Comparison of ENCODE assay signal across 8 cellular contexts in the genomic region with DNA sequence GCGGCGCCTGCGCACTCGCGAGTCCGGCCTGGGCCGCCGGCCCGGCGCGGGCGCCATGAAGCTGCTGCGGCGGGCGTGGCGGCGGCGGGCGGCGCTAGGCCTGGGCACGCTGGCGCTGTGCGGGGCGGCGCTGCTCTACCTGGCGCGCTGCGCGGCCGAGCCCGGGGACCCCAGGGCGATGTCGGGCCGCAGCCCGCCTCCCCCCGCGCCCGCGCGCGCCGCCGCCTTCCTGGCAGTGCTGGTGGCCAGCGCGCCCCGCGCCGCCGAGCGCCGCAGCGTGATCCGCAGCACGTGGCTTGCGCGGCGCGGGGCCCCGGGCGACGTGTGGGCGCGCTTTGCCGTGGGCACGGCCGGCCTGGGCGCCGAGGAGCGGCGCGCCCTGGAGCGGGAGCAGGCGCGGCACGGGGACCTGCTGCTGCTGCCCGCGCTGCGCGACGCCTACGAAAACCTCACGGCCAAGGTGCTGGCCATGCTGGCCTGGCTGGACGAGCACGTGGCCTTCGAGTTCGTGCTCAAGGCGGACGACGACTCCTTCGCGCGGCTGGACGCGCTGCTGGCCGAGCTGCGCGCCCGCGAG. TPM values are rescaled to one million over a fixed set of nuclear protein-coding genes. Genes with fewer than 3 reads are reported as not detected.
A peak's percentile ranks its signal among the peaks of the same experiment; 100 is the strongest.
DNase-seq lines count a peak whose midpoint lies in the region; TF ChIP-seq lines count a peak whose summit lies in the region.

A gene (plus strand): TSS at position 14 of the 577 bp plus-strand sequence. CDS start 42 bp downstream, at position 56.

- H3K79me1 ChIP-seq in neuronal stem cell (ENCODE audit: low read depth, low read length): peaks cover 21% of the 10 kb centered on the region

- H3K18ac ChIP-seq in neuronal stem cell (ENCODE audit: low read length): peak within 1 kb of the TSS; percentile 97

- H3K27me3 ChIP-seq in PC-9 (ENCODE audit: insufficient read depth, low read depth): no peaks in the 10 kb centered on the region
- H3K27me3 ChIP-seq in neuronal stem cell (ENCODE audit: control insufficient read depth in 3 of 3, insufficient read depth in 3 of 3, low read depth in 1 of 3, low read length in 3 of 3): no peaks in the 10 kb centered on the region

- H3K27ac ChIP-seq in PC-9 (peak within 1 kb of the TSS; percentile 32), epithelial cell of prostate (peak within 1 kb of the TSS; percentile 78), neuronal stem cell (replicated peaks; ENCODE audit: low read length) (peak within 1 kb of the TSS; percentile 39)

- no peak for TF ChIP-seq CTCF in PC-9 (conservative IDR thresholded peaks at IDR 0.05)

- H2AFZ ChIP-seq in PC-9 (peak within 1 kb of the TSS; percentile 89), neuronal stem cell (ENCODE audit: low read length) (peak within 1 kb of the TSS; percentile 93)

- H3K4me1 ChIP-seq in PC-9 (replicated peaks; ENCODE audit: insufficient read depth): peaks cover 43% of the 10 kb centered on the region
- peaks cover 10 to 22% of the 10 kb centered on the region in 2 donors for H3K4me1 ChIP-seq in neuronal stem cell (ENCODE audit: control insufficient read depth in 2 of 2, insufficient read depth in 1 of 2, low read depth in 1 of 2, low read length in 2 of 2)

- H3K4me3 ChIP-seq in PC-9 (peak within 1 kb of the TSS; percentile 99), neuronal stem cell (ENCODE audit: low read length in 2 of 2) (peak within 1 kb of the TSS; percentile 61 to 98)

- peak within 1 kb of the TSS; percentile 99 for H3K23ac ChIP-seq in neuronal stem cell (ENCODE audit: low read depth, low read length, poor library complexity)

- peak within 1 kb of the TSS; percentile 100 for H2AK5ac ChIP-seq in neuronal stem cell (ENCODE audit: low read depth, low read length)

- peak within 1 kb of the TSS; percentile 96 for H4K8ac ChIP-seq in neuronal stem cell (ENCODE audit: low read depth, low read length)

- H4K20me1 ChIP-seq in PC-9 (ENCODE audit: insufficient read depth): peaks cover 26% of the 10 kb centered on the region

- peak within 1 kb of the TSS; percentile 99 for H3K4ac ChIP-seq in neuronal stem cell (ENCODE audit: low read length)

- peaks cover 35% of the 10 kb centered on the region; the same call in 1 of the 2 replicates for H3F3A ChIP-seq in PC-9 (ENCODE audit: insufficient read depth, low read depth)

- intact Hi-C loops in PC-9 (cut with micrococcal nuclease; ENCODE audit: unreplicated experiment): loop anchor here (10.0 kb wide), 1 partner anchor 248 kb away; a partner anchor contains a TSS

- H3K9me2 ChIP-seq in PC-9 (ENCODE audit: insufficient read depth): no peaks in the 10 kb centered on the region

- peaks cover 77% of the 10 kb centered on the region for H3K79me2 ChIP-seq in PC-9 (ENCODE audit: low read depth)

- WGBS in neuronal stem cell (ENCODE audit: extremely low coverage in 2 of 2, insufficient read length in 2 of 2, insufficient replicate concordance in 1 of 2), 2 donors: no CpG with 5 or more reads among the region's 99 CpGs

- BruUV-seq in PC-9 (replicated peaks; lab: Mats Ljungman, UMichigan): no TSS peak

- H2BK15ac ChIP-seq in neuronal stem cell (ENCODE audit: low read length): peak within 1 kb of the TSS; percentile 89

- CTCF ChIA-PET in PC-9 (lab: Charles Lee): no interaction called here

- H4K91ac ChIP-seq in neuronal stem cell (ENCODE audit: low read depth, low read length, poor library complexity): peak within 1 kb of the TSS; percentile 97

- POLR2A ChIA-PET in PC-9 (lab: Charles Lee; ENCODE audit: unreplicated experiment): no interaction called here

- peak within 1 kb of the TSS; percentile 63 for H3K14ac ChIP-seq in neuronal stem cell (ENCODE audit: low read length)

- H3K9me3 ChIP-seq in PC-9 (ENCODE audit: insufficient read depth, low read depth) (no peaks in the 10 kb centered on the region), neuronal stem cell (replicated peaks in 1 of 2; ENCODE audit: control insufficient read depth in 2 of 2, insufficient read depth in 1 of 2, low read depth in 1 of 2, low read length in 2 of 2) (peaks cover 0 to 12% of the 10 kb centered on the region in 2 donors)

- DNase-seq in NCI-H1417 (lab: John Stamatoyannopoulos, UW) (peak in 2 of 3 experiments; percentile 64 to 80), NCI-H1417 treated with DMSO at 0.1 percent for 48 hours (lab: John Stamatoyannopoulos, UW) (no peak), PC-9 (no peak), epithelial cell of prostate (ENCODE audit: low read depth, low spot score) (no peak), neuronal stem cell (ENCODE audit: low spot score) (no peak), germinal center (ENCODE audit: low spot score) (no peak), NCI-H187 (lab: John Stamatoyannopoulos, UW) (no peak), NCI-H510A treated with DMSO at 0.1 percent for 48 hours (lab: John Stamatoyannopoulos, UW) (no peak)

- H2BK5ac ChIP-seq in neuronal stem cell (ENCODE audit: low read length): peak within 1 kb of the TSS; percentile 95

- peak within 1 kb of the TSS; percentile 58 for H2BK12ac ChIP-seq in neuronal stem cell (ENCODE audit: low read length)

- peak within 1 kb of the TSS; percentile 97 for H3K9ac ChIP-seq in neuronal stem cell (ENCODE audit: low read depth, low read length, poor library complexity)

- peak within 1 kb of the TSS; percentile 85 for H3K4me2 ChIP-seq in PC-9
- peak within 1 kb of the TSS; percentile 80 for H3K4me2 ChIP-seq in neuronal stem cell (ENCODE audit: insufficient read depth, low read length, poor library complexity, severe bottlenecking)

- H3K36me3 ChIP-seq in PC-9 (ENCODE audit: low read depth) (no peaks in the 10 kb centered on the region), neuronal stem cell (replicated peaks in 1 of 2; ENCODE audit: control insufficient read depth in 2 of 2, insufficient read depth in 2 of 2, low read length in 2 of 2) (peaks cover 23 to 49% of the 10 kb centered on the region in 2 donors)

- peak within 1 kb of the TSS; percentile 57 for H2BK120ac ChIP-seq in neuronal stem cell (ENCODE audit: low read depth, low read length)

RNA-seq across cellular contexts. Expression of the gene that starts here (rescaled TPM):
- total RNA-seq in PC-9 (2021): 16.2 and 20.8 TPM in 2 replicates
- polyA plus RNA-seq in neuronal stem cell (2013, experiment 1 of 2): 24.2 TPM
- 23.9 TPM for polyA plus RNA-seq in neuronal stem cell (2013, experiment 2 of 2)

Comparison
In these comparisons a context has a peak if more than half of its experiments do, and no peak if none do; other contexts are left out.
1. DNase-seq: peak in NCI-H1417 (2 of 3); none in NCI-H1417 treated with DMSO at 0.1 percent for 48 hours (single experiment), PC-9 (0 of 2), epithelial cell of prostate (single experiment), neuronal stem cell (single experiment), germinal center (single experiment), NCI-H187 (0 of 2) and NCI-H510A treated with DMSO at 0.1 percent for 48 hours (single experiment).
2. Peak in every context shown above with its lines, with median percentiles within 50 percentile points of each other: H3K27ac ChIP-seq.